ENCODE assay signal across 2 cellular contexts in the genomic region with DNA sequence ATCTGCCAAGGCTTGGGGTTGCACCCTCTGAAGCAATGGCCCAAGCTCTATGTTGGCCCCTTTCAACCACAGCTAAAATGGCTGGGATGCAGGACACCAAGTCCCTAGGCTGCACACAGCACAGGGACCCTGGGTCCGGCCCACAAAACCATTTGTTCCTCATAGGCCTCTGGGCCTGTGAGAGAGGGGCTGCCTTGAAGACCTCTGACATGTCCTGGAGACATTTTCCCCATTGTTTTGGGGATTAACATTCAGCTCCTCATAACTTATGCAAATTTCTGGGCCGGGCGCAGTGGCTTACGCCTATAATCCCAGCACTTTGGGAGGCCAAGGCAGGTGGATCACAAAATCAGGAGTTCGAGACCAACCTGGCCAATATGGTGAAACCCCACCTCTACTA. TPM values are rescaled to one million over a fixed set of nuclear protein-coding genes. Genes with fewer than 3 reads are reported as not detected.
"Had no signal": no experiment of that assay in that cellular context is flagged by ENCODE, and none has a peak within 500 bp of the region (broad histone marks: within the 10 kb centered on the region; RNA-seq: fewer than 3 reads in every experiment).

No MANE protein-coding gene starts in this region.

RNA-seq across cellular contexts. Expression of gene DKK3, which starts 32.3 kb away (rescaled TPM):
- total RNA-seq: HT-29 had no signal
- polyA plus RNA-seq: IgD-negative memory B cell had no signal
